9 cellular contexts compared by ENCODE assay signal in genomic region chr9:95516736-95517558, GRCh38. TPM values are rescaled to one million over a fixed set of nuclear protein-coding genes. Genes with fewer than 3 reads are reported as not detected.
A peak's percentile ranks its signal among the peaks of the same experiment; 100 is the strongest.
DNase-seq lines count a peak whose midpoint lies in the region; ATAC-seq and TF ChIP-seq lines count a peak whose summit lies in the region.
"Had no signal": no experiment of that assay in that cellular context is flagged by ENCODE, and none has a peak within 500 bp of the region (broad histone marks: within the 10 kb centered on the region; RNA-seq: fewer than 3 reads in every experiment).

PTCH1 (minus strand) TSS chr9:95516971.

- H3K4me3 ChIP-seq in testis: peak within 1 kb of the TSS; percentile 69 to 86

- TF ChIP-seq CTCF in testis (IDR thresholded peaks at IDR 0.05): no peak

- H3K36me3 ChIP-seq in testis (ENCODE audit: low read depth, missing control alignments): no peaks in the 10 kb centered on the region

- no peaks in the 10 kb centered on the region for H3K27me3 ChIP-seq in testis

- ATAC-seq in HG02642 (IDR thresholded peaks at IDR 0.05; ENCODE audit: poor library complexity, unreplicated experiment) (no peak), GM21529 (IDR thresholded peaks at IDR 0.05; ENCODE audit: unreplicated experiment) (no peak)

- 3% methylated on average over 51 to 64 of the region's 64 CpGs for WGBS in testis, 2 donors

- H3K4me1 ChIP-seq in testis: peaks cover 6% of the 10 kb centered on the region

- H3K9me3 ChIP-seq in testis: no peaks in the 10 kb centered on the region

- peak within 1 kb of the TSS; percentile 84 to 86 for H3K27ac ChIP-seq in testis
- H3K27ac ChIP-seq: HL-60 had no signal

- intact Hi-C loops in testis (cut with DNase I; ENCODE audit: low total_unique reads): loop anchor here (10.0 kb wide), 1 partner anchor 358 kb away; the partner anchor contains the start of gene ERCC6L2

- no peak for TF ChIP-seq POLR2A in erythroblast (IDR thresholded peaks at IDR 0.05; ENCODE audit: low read length)
- TF ChIP-seq POLR2A in testis (IDR thresholded peaks at IDR 0.05): no peak

- DNase-seq in C1 segment of cervical spinal cord (lab: John Stamatoyannopoulos, UW): peak in 8 of 14 donors; percentile 12 to 70 (median 38)
- peak; percentile 46 for DNase-seq in HuH-7 (ENCODE audit: low spot score)
- peak; percentile 71 for DNase-seq in activated CD8-positive, alpha-beta memory T cell treated with anti-CD3 and anti-CD28 coated beads, Interleukin-2, amount 50 U/mL, for 48 hours
- peak; percentile 51 to 52 for DNase-seq in erythroblast (lab: John Stamatoyannopoulos, UW)
- DNase-seq in mucosa of gallbladder (ENCODE audit: low spot score): no peak
- DNase-seq in testis: peak; percentile 85

RNA-seq across cellular contexts. Expression of gene PTCH1, which starts in this region (rescaled TPM):
- 57.9 TPM for total RNA-seq in mucosa of gallbladder
- total RNA-seq in testis: 100 to 1,000 TPM in 1 of 2 donors, 10 to 100 TPM in 1; 93.5 to 127 TPM
- polyA plus RNA-seq in testis (ENCODE audit: insufficient read depth, low read depth, low replicate concordance): 51.1 TPM
